In the genomic region with DNA sequence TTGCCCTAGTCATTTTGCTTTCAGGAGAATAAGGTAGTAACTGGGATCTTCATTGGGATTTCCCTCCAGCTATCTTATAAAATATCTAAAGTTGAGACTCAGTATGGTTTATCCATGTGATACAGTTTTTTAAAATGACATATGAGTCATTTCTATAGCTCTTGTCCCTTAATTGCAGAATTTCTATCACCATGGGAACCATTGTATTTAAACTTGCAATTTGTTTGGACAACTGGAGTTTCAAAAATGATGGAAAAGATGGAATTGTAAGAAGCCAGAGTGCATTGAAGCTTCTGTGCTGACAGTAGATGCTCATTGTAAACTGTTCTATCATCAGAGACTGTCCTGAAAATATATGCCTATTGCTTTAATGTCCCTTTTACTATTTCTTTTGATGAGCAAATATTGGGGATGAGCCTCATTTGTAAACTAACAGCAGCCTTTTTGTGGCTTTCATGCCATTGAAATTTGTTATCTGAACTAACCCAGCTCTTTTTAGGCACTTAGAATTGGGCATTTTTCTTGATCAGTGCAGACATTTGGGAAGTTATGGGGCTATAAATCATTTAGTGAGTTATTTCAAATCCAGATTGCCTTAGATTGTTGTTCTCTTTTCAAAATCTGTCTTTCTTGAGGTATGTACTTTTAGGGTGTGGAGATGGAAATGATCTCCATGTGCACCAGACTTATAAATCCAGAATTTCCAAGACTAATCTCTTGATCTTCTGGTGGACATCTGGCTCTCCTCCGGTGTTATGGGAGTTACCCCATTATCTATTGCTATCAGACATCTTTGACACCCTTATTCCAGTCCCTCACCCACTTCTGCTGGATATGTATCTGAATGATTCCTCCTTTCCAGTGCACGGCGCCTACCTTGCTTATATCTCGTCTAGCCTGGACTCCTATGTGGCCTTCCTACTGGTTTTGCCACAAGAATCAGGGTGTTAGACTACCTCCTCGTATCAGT, we compare ENCODE assay signal across 16 cellular contexts.
DNase-seq lines count a peak whose midpoint lies in the region; ATAC-seq, FAIRE-seq and TF ChIP-seq lines count a peak whose summit lies in the region.
"Had no signal": no experiment of that assay in that cellular context is flagged by ENCODE, and none has a peak within 500 bp of the region (broad histone marks: within the 10 kb centered on the region; RNA-seq: fewer than 3 reads in every experiment).

No MANE protein-coding gene starts in this region.

- no peak for ATAC-seq in pancreas

- in situ Hi-C loops in GM23248 (cut with MboI), result no loop called here

- no peak overlapping the region for H3K4me3 ChIP-seq in GM23248
- H3K4me3 ChIP-seq in SJSA1, result no peak overlapping the region
- H3K4me3 ChIP-seq in MG63, result no peak overlapping the region
- H3K4me3 ChIP-seq in pancreas, result no peak overlapping the region

- peaks cover 30% of the 10 kb centered on the region for H3F3A ChIP-seq in GM23248 (ENCODE audit: insufficient read depth)

- H3K9me3 ChIP-seq in GM23248 (ENCODE audit: low read depth) (no peaks in the 10 kb centered on the region), SJSA1 (replicated peaks) (no peaks in the 10 kb centered on the region), MG63 (no peaks in the 10 kb centered on the region), pancreas (no peaks in the 10 kb centered on the region)

- no peaks in the 10 kb centered on the region for H3K27me3 ChIP-seq in GM23248 (replicated peaks; ENCODE audit: insufficient read depth)
- no peaks in the 10 kb centered on the region for H3K27me3 ChIP-seq in SJSA1 (replicated peaks)
- H3K27me3 ChIP-seq in MG63, result no peaks in the 10 kb centered on the region
- no peaks in the 10 kb centered on the region for H3K27me3 ChIP-seq in pancreas

- no peaks in the 10 kb centered on the region for H3K9me2 ChIP-seq in GM23248 (ENCODE audit: insufficient read depth)

- 80 to 81% methylated on average over 5 of the region's 5 CpGs for WGBS in GM23248 (ENCODE audit: low coverage in 1 of 2, low lambda C conversion rate in 2 of 2, missing lambda C conversion rate in 2 of 2), 2 experiments
- 92 to 95% methylated on average over 5 of the region's 5 CpGs for WGBS in pancreas, 2 donors

- H4K20me1 ChIP-seq in GM23248 (ENCODE audit: insufficient read depth), result peaks cover 28% of the 10 kb centered on the region

- H2AFZ ChIP-seq in GM23248, result no peak overlapping the region

- H3K4me1 ChIP-seq in GM23248 (ENCODE audit: insufficient read depth) (peaks cover 27% of the 10 kb centered on the region), SJSA1 (replicated peaks) (peaks cover 33% of the 10 kb centered on the region), pancreas (peaks cover 0 to 13% (median 3%) of the 10 kb centered on the region in 3 donors)

- no peak overlapping the region for H3K4me2 ChIP-seq in GM23248 (ENCODE audit: unreplicated experiment)

- no peak for TF ChIP-seq CTCF in pancreas (IDR thresholded peaks at IDR 0.05)

- no peak overlapping the region for H3K9ac ChIP-seq in GM23248

- H3K27ac ChIP-seq in GM23248, result no peak overlapping the region
- H3K27ac ChIP-seq in SJSA1, result peak overlapping the region; percentile 21; the same call in 1 of the 2 replicates
- no peak overlapping the region for H3K27ac ChIP-seq in pancreas

- FAIRE-seq in pancreas (lab: Jason Lieb, UNC), result no peak

- peaks cover 89% of the 10 kb centered on the region for H3K79me2 ChIP-seq in GM23248 (ENCODE audit: insufficient read depth)

- intact Hi-C loops in pancreas (cut with DNase I), result no loop called here

- peak; percentile 22 for DNase-seq in GM23248
- DNase-seq in NCI-H146 (lab: John Stamatoyannopoulos, UW), result peak; percentile 10
- DNase-seq in SJSA1 (ENCODE audit: low read depth in 1 of 2, low spot score in 2 of 2), result no peak
- DNase-seq in fibroblast of peridontal ligament (ENCODE audit: extremely low read depth), result peak; percentile 33
- DNase-seq in stimulated activated CD4-positive, alpha-beta T cell treated with anti-CD3 and anti-CD28 coated beads, Interleukin-4, amount 100 ng/mL, for 4 hours, result no peak
- DNase-seq in MG63, result no peak
- DNase-seq in pancreas, result no peak
- DNase-seq: ACHN; CD4-positive, alpha-beta T cell; H9; Kasumi-1; NCI-H1436 treated with DMSO at 0.1 percent for 48 hours; NCI-H2107; NCI-H226; NCI-H526; Right ventricle myocardium superior had no signal

- H3K36me3 ChIP-seq in GM23248 (ENCODE audit: low read depth) (no peaks in the 10 kb centered on the region), SJSA1 (peaks cover 25% of the 10 kb centered on the region), MG63 (peaks cover 8% of the 10 kb centered on the region), pancreas (peaks cover 0 to 5% (median 0%) of the 10 kb centered on the region in 3 donors)

Comparison
In these comparisons a context has a peak if more than half of its experiments do, and no peak if none do; other contexts are left out.
1. DNase-seq: peak in GM23248 (single experiment), NCI-H146 (single experiment) and fibroblast of peridontal ligament (single experiment); none in SJSA1 (0 of 2), stimulated activated CD4-positive, alpha-beta T cell treated with anti-CD3 and anti-CD28 coated beads, Interleukin-4, amount 100 ng/mL, for 4 hours (0 of 2), MG63 (single experiment) and pancreas (0 of 6).